ENCODE assay signal across 2 cellular contexts in genomic region chr1:67771152-67771551, GRCh38.
TF ChIP-seq lines count a peak whose summit lies in the region.

No MANE protein-coding gene starts in this region.

TF ChIP-seq in IMR-90, 13 proteins besides CTCF, POLR2A, EP300 and RAD21:
- peak; percentile 65 for TF ChIP-seq FOS (IDR thresholded peaks at IDR 0.05; ENCODE audit: low read depth, low read length)
- TF ChIP-seq ELK1 (IDR thresholded peaks at IDR 0.05; ENCODE audit: borderline replicate concordance, low read depth, low read length) = no peak
- TF ChIP-seq CEBPB (IDR thresholded peaks at IDR 0.05; ENCODE audit: low read depth, low read length) = peak; percentile 57; the same call in 1 of the 2 replicates

TF ChIP-seq in GM12878, 131 proteins besides CTCF, POLR2A, EP300 and RAD21:
- peak; percentile 66; the same call in 1 of the 2 replicates for TF ChIP-seq NFXL1 (IDR thresholded peaks at IDR 0.05; ENCODE audit: borderline replicate concordance)
- no peak for TF ChIP-seq CEBPB (IDR thresholded peaks at IDR 0.05; ENCODE audit: borderline replicate concordance in 1 of 2, low read depth in 2 of 2, low read length in 2 of 2)
- peak; percentile 62; the same call in 1 of the 2 replicates for TF ChIP-seq SMARCA5 (IDR thresholded peaks at IDR 0.05)
